In the genomic region with DNA sequence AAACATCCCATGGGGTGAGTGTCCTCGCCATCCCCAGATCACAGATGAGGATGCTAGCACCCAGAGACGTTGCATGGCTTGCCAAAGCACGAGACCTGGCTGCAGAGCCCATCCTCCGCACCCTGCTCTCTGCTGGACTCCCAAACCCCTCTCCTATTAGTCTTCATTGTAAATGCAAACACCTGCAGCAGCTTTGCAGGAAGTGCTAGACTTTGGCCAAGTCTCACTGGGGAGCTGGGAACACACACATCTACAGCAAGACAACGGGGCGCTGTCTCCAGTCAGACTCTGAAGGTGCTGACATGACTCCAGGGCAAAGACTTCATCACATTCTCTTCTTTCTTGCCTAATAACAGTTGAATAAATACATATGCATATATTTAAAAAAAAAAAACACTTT, we compare ENCODE assay signal across 12 cellular contexts. TPM values are rescaled to one million over a fixed set of nuclear protein-coding genes. Genes with fewer than 3 reads are reported as not detected.
DNase-seq lines count a peak whose midpoint lies in the region; ATAC-seq and TF ChIP-seq lines count a peak whose summit lies in the region.
"Had no signal": no experiment of that assay in that cellular context is flagged by ENCODE, and none has a peak within 500 bp of the region (broad histone marks: within the 10 kb centered on the region; RNA-seq: fewer than 3 reads in every experiment).

No MANE protein-coding gene starts in this region.

- H3K9me3 ChIP-seq in skeletal muscle tissue (ENCODE audit: control insufficient read depth in 3 of 3, low read length in 3 of 3): no peaks in the 10 kb centered on the region
- H3K9me3 ChIP-seq: gastroesophageal sphincter, upper lobe of left lung had no signal

- H3K4me1 ChIP-seq in skeletal muscle tissue (ENCODE audit: control insufficient read depth in 3 of 3, insufficient read depth in 3 of 3, low read length in 3 of 3): peaks cover 58 to 64% (median 62%) of the 10 kb centered on the region in 3 donors

- peaks cover 9% of the 10 kb centered on the region for H3K36me3 Mint-ChIP-seq in activated naive CD4-positive, alpha-beta T cell treated with anti-CD3 and anti-CD28 coated beads for 36 hours (ENCODE audit: low read depth)
- H3K36me3 Mint-ChIP-seq in brain: peaks cover 5% of the 10 kb centered on the region

- H3K27ac ChIP-seq in skeletal muscle tissue (ENCODE audit: low read depth, low read length): peak overlapping the region; percentile 56
- H3K27ac ChIP-seq: gastroesophageal sphincter, parathyroid adenoma had no signal

- H3K27me3 Mint-ChIP-seq in activated naive CD4-positive, alpha-beta T cell treated with anti-CD3 and anti-CD28 coated beads for 36 hours (ENCODE audit: low read depth): no peaks in the 10 kb centered on the region
- no peaks in the 10 kb centered on the region for H3K27me3 Mint-ChIP-seq in brain

- peak overlapping the region in 1 of 3 donors; percentile 8 for H3K4me3 ChIP-seq in skeletal muscle tissue (ENCODE audit: low read length in 3 of 3)
- H3K4me3 ChIP-seq: gastroesophageal sphincter, upper lobe of left lung had no signal

- ATAC-seq in HG03354 (IDR thresholded peaks at IDR 0.05; ENCODE audit: poor library complexity, severe bottlenecking, unreplicated experiment): no peak
- ATAC-seq: gastroesophageal sphincter had no signal

- intact Hi-C loops in activated naive CD4-positive, alpha-beta T cell treated with anti-CD3 and anti-CD28 coated beads for 36 hours (cut with micrococcal nuclease): loop anchor here (5.0 kb wide), 2 partner anchors 39 to 486 kb away; no protein-coding TSS in a partner anchor

- no peak for DNase-seq in activated naive CD4-positive, alpha-beta T cell treated with anti-CD3 and anti-CD28 coated beads for 36 hours
- DNase-seq in activated naive CD4-positive, alpha-beta T cell treated with Interleukin-2 at 50 U/mL for 16 hours: no peak
- peak; percentile 73 for DNase-seq in NCI-H146 (lab: John Stamatoyannopoulos, UW)
- no peak for DNase-seq in NCI-H1694 (lab: John Stamatoyannopoulos, UW)
- DNase-seq in cerebellum (ENCODE audit: low spot score): no peak
- DNase-seq: activated effector memory CD4-positive, alpha-beta T cell treated with Interleukin-2 at 50 U/mL for 16 hours; upper lobe of left lung had no signal

- H3K27ac Mint-ChIP-seq in activated naive CD4-positive, alpha-beta T cell treated with anti-CD3 and anti-CD28 coated beads for 36 hours: peak overlapping the region; percentile 32
- peak overlapping the region in 4 of 5 experiments; percentile 10 to 85 (median 46) for H3K27ac Mint-ChIP-seq in brain

- H3K9me3 Mint-ChIP-seq in activated naive CD4-positive, alpha-beta T cell treated with anti-CD3 and anti-CD28 coated beads for 36 hours: no peaks in the 10 kb centered on the region
- H3K9me3 Mint-ChIP-seq in brain: no peaks in the 10 kb centered on the region

- peak overlapping the region; percentile 10 for H3K4me3 Mint-ChIP-seq in activated naive CD4-positive, alpha-beta T cell treated with anti-CD3 and anti-CD28 coated beads for 36 hours
- H3K4me3 Mint-ChIP-seq in brain: no peak overlapping the region

- no peaks in the 10 kb centered on the region for H3K27me3 ChIP-seq in skeletal muscle tissue (ENCODE audit: control insufficient read depth in 3 of 3, insufficient read depth in 3 of 3, low read length in 3 of 3)
- H3K27me3 ChIP-seq: gastroesophageal sphincter, upper lobe of left lung had no signal

- peaks cover 86% of the 10 kb centered on the region for H3K4me1 Mint-ChIP-seq in activated naive CD4-positive, alpha-beta T cell treated with anti-CD3 and anti-CD28 coated beads for 36 hours (ENCODE audit: low read depth)
- H3K4me1 Mint-ChIP-seq in brain: peaks cover 68% of the 10 kb centered on the region

- no peak for TF ChIP-seq CTCF in brain (conservative IDR thresholded peaks at IDR 0.05)

- CTCF ChIA-PET in activated naive CD4-positive, alpha-beta T cell treated with anti-CD3 and anti-CD28 coated beads for 36 hours (lab: Charles Lee): interaction anchor here (0.9 to 3.0 kb wide), 5 partner anchors 9 to 39 kb away, joined by 4 to 14 read pairs (median 4); no protein-coding TSS in a partner anchor

- H3K36me3 ChIP-seq in skeletal muscle tissue (ENCODE audit: control insufficient read depth in 3 of 3, insufficient read depth in 3 of 3, low read length in 3 of 3): no peaks in the 10 kb centered on the region
- H3K36me3 ChIP-seq: gastroesophageal sphincter, upper lobe of left lung had no signal

- peak overlapping the region in 1 of 3 donors; percentile 42 for H3K9ac ChIP-seq in skeletal muscle tissue (ENCODE audit: low read depth in 1 of 3, low read length in 3 of 3)
- H3K9ac ChIP-seq: parathyroid adenoma had no signal

RNA-seq across cellular contexts. Expression of a gene that starts 43.8 kb away (rescaled TPM):
- 100 to 1,000 TPM; 145 to 149 TPM for total RNA-seq in activated naive CD4-positive, alpha-beta T cell treated with anti-CD3 and anti-CD28 coated beads for 36 hours
- 33.6 TPM for polyA plus RNA-seq in brain (ENCODE audit: insufficient read depth, low read depth, low replicate concordance)
- 17.7 TPM for total RNA-seq in skeletal muscle tissue
- total RNA-seq in cerebellum: 40.5 TPM
